ENCODE assay signal across 22 cellular contexts in the genomic region with DNA sequence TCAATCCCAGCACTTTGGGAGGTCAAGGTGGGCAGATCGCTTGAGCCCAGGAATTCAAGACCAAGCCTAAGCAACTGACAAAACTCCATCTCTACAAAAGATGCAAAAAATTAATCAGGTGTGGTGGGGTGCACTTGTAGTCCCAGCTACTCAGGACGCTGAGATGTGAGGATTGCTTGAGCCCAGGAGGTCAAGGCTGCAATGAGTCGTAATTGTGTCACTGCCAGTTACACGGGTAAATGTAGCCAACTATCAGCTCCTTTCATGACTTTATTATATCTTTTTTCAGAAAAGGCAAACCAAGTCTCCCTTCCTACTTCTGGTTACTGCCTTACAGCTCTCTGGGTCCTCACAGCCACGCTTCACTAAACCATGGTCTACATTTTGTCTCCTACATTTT. TPM values are rescaled to one million over a fixed set of nuclear protein-coding genes. Genes with fewer than 3 reads are reported as not detected.
A peak's percentile ranks its signal among the peaks of the same experiment; 100 is the strongest.
DNase-seq lines count a peak whose midpoint lies in the region; ATAC-seq and TF ChIP-seq lines count a peak whose summit lies in the region.
"Had no signal": no experiment of that assay in that cellular context is flagged by ENCODE, and none has a peak within 500 bp of the region (broad histone marks: within the 10 kb centered on the region; RNA-seq: fewer than 3 reads in every experiment).

No MANE protein-coding gene starts in this region.

- no peaks in the 10 kb centered on the region for H3K27me3 Mint-ChIP-seq in stimulated activated naive CD8-positive, alpha-beta T cell treated with anti-CD3 and anti-CD28 coated beads, Interleukin-15, amount 100 ng/mL, for 72 hours
- H3K27me3 Mint-ChIP-seq: activated naive CD8-positive, alpha-beta T cell; CD8-positive, alpha-beta memory T cell had no signal

- DNase-seq in left ventricle myocardium inferior = no peak
- no peak for DNase-seq in heart right ventricle
- no peak for DNase-seq in RWPE1 (ENCODE audit: low spot score)
- peak; percentile 24 for DNase-seq in fibroblast of the aortic adventitia (ENCODE audit: low read depth)
- DNase-seq in GM20000 (ENCODE audit: low spot score) = no peak
- DNase-seq in stimulated activated naive CD8-positive, alpha-beta T cell treated with anti-CD3 and anti-CD28 coated beads, Interleukin-15, amount 100 ng/mL, for 72 hours = no peak
- no peak for DNase-seq in activated CD4-positive, alpha-beta T cell treated with anti-CD3 and anti-CD28 coated beads for 1 hour
- DNase-seq: activated T-cell treated with anti-CD3 and anti-CD28 coated beads, Interleukin-2, amount 50 U/mL, for 4 hours; CD8-positive, alpha-beta memory T cell; DMS79 treated with DMSO at 0.1 percent for 48 hours; esophagus squamous epithelium; H9; hypothalamus; KBM-7; NCI-H1092; NCI-H2081; SW 1271; thyroid gland had no signal

- H3K4me1 Mint-ChIP-seq in stimulated activated naive CD8-positive, alpha-beta T cell treated with anti-CD3 and anti-CD28 coated beads, Interleukin-15, amount 100 ng/mL, for 72 hours = peaks cover 25% of the 10 kb centered on the region

- TF ChIP-seq CTCF in left ventricle myocardium inferior (IDR thresholded peaks at IDR 0.05; ENCODE audit: borderline replicate concordance) (no peak), heart right ventricle (IDR thresholded peaks at IDR 0.05) (no peak), RWPE1 (conservative IDR thresholded peaks at IDR 0.05; ENCODE audit: low read depth) (no peak), fibroblast of the aortic adventitia (IDR thresholded peaks at IDR 0.05; ENCODE audit: insufficient read depth, low read length) (no peak), GM20000 (IDR thresholded peaks at IDR 0.05; ENCODE audit: extremely low read depth, missing control alignments) (no peak)

- peaks cover 32% of the 10 kb centered on the region for H3K4me1 ChIP-seq in left ventricle myocardium inferior
- peaks cover 4 to 21% (median 15%) of the 10 kb centered on the region in 9 donors for H3K4me1 ChIP-seq in heart right ventricle

- no peak overlapping the region for H3K4me3 Mint-ChIP-seq in stimulated activated naive CD8-positive, alpha-beta T cell treated with anti-CD3 and anti-CD28 coated beads, Interleukin-15, amount 100 ng/mL, for 72 hours
- H3K4me3 Mint-ChIP-seq: activated naive CD8-positive, alpha-beta T cell; activated T-cell treated with anti-CD3 and anti-CD28 coated beads, Interleukin-2, amount 50 U/mL, for 4 hours; H9 had no signal

- H3K27me3 ChIP-seq in left ventricle myocardium inferior (ENCODE audit: low read depth) = no peaks in the 10 kb centered on the region
- no peaks in the 10 kb centered on the region for H3K27me3 ChIP-seq in heart right ventricle
- H3K27me3 ChIP-seq: cardiac muscle cell, esophagus squamous epithelium, thyroid gland had no signal

- H3K9me3 Mint-ChIP-seq in stimulated activated naive CD8-positive, alpha-beta T cell treated with anti-CD3 and anti-CD28 coated beads, Interleukin-15, amount 100 ng/mL, for 72 hours = no peaks in the 10 kb centered on the region
- H3K9me3 Mint-ChIP-seq: activated T-cell treated with anti-CD3 and anti-CD28 coated beads, Interleukin-2, amount 50 U/mL, for 4 hours; CD8-positive, alpha-beta memory T cell had no signal

- CTCF ChIA-PET in RWPE1 (lab: Yijun Ruan, JAX) = interaction anchor here (0.7 kb wide), 1 partner anchor 13 kb away, joined by 7 read pairs; a partner anchor contains a TSS

- WGBS in heart right ventricle, 2 donors = 88 to 94% methylated on average over 5 of the region's 5 CpGs

- ATAC-seq in heart right ventricle (no peak), GM21529 (IDR thresholded peaks at IDR 0.05; ENCODE audit: unreplicated experiment) (no peak)
- ATAC-seq in stimulated activated naive CD8-positive, alpha-beta T cell treated with anti-CD3 and anti-CD28 coated beads, Interleukin-15, amount 100 ng/mL, for 72 hours = no peak
- ATAC-seq: activated T-cell treated with anti-CD3 and anti-CD28 coated beads, Interleukin-2, amount 50 U/mL, for 4 hours; Right ventricle myocardium inferior had no signal

- H3K9me3 ChIP-seq in left ventricle myocardium inferior (replicated peaks) (no peaks in the 10 kb centered on the region), heart right ventricle (no peaks in the 10 kb centered on the region)
- H3K9me3 ChIP-seq: esophagus squamous epithelium, thyroid gland had no signal

- peak overlapping the region; percentile 24 for H3K27ac ChIP-seq in left ventricle myocardium inferior (replicated peaks)
- H3K27ac ChIP-seq in heart right ventricle = no peak overlapping the region
- peak overlapping the region; percentile 16; the same call in 1 of the 2 replicates for H3K27ac ChIP-seq in RWPE1
- H3K27ac ChIP-seq: cardiac muscle cell, esophagus squamous epithelium, thyroid gland had no signal

- no peak overlapping the region for H3K4me3 ChIP-seq in left ventricle myocardium inferior
- no peak overlapping the region for H3K4me3 ChIP-seq in heart right ventricle
- H3K4me3 ChIP-seq in fibroblast of the aortic adventitia (ENCODE audit: low read depth, low read length) = no peak overlapping the region
- H3K4me3 ChIP-seq: cardiac muscle cell, esophagus squamous epithelium, thyroid gland had no signal

- POLR2A ChIA-PET in RWPE1 (lab: Yijun Ruan, JAX; ENCODE audit: low non-redundant PET) = interaction anchor here (1.1 kb wide), 2 partner anchors 11 to 13 kb away, joined by 3 to 5 read pairs; a partner anchor contains a TSS

- intact Hi-C loops in left ventricle myocardium inferior (cut with micrococcal nuclease) = no loop called here
- intact Hi-C loops in heart right ventricle (cut with DNase I) = no loop called here

- peaks cover 30% of the 10 kb centered on the region for H3K36me3 ChIP-seq in left ventricle myocardium inferior
- H3K36me3 ChIP-seq in heart right ventricle = peaks cover 0 to 73% (median 6%) of the 10 kb centered on the region in 9 donors

- H3K27ac Mint-ChIP-seq in stimulated activated naive CD8-positive, alpha-beta T cell treated with anti-CD3 and anti-CD28 coated beads, Interleukin-15, amount 100 ng/mL, for 72 hours = no peak overlapping the region
- H3K27ac Mint-ChIP-seq: activated naive CD8-positive, alpha-beta T cell; H9 had no signal

RNA-seq across cellular contexts. Expression of a gene that starts 4.0 kb away (rescaled TPM):
- total RNA-seq in left ventricle myocardium inferior (34.0 TPM), heart right ventricle (10 to 100 TPM; 26.6 to 38.8 (median 29.9) TPM), fibroblast of the aortic adventitia (ENCODE audit: low replicate concordance) (32.5 and 36.9 TPM in 2 replicates)
- polyA plus RNA-seq in heart right ventricle = 10 to 100 TPM; 16.8 to 54.7 TPM

RNA-seq across cellular contexts. Expression of a gene that starts 4.2 kb away (rescaled TPM):
- total RNA-seq in left ventricle myocardium inferior = 44.8 TPM
- total RNA-seq in heart right ventricle = 10 to 100 TPM; 44.1 to 54.1 (median 50.5) TPM
- polyA plus RNA-seq in heart right ventricle = 10 to 100 TPM; 19.3 to 34.2 TPM
- total RNA-seq in fibroblast of the aortic adventitia (ENCODE audit: low replicate concordance) = 46.8 and 60.5 TPM in 2 replicates

RNA-seq across cellular contexts. Expression of a gene that starts 12.8 kb away (rescaled TPM):
- total RNA-seq in left ventricle myocardium inferior (71.3 TPM), heart right ventricle (100 to 1,000 TPM in 1 of 10 donors, 10 to 100 TPM in 9; 61.6 to 110 (median 69.0) TPM), fibroblast of the aortic adventitia (ENCODE audit: low replicate concordance) (99.3 and 200 TPM in 2 replicates)
- polyA plus RNA-seq in heart right ventricle = 10 to 100 TPM; 15.6 to 20.4 TPM

RNA-seq across cellular contexts. Expression of a gene that starts 43.8 kb away (rescaled TPM):
- total RNA-seq in left ventricle myocardium inferior = 6.7 TPM
- 1 to 10 TPM; 2.1 to 6.4 (median 4.1) TPM for total RNA-seq in heart right ventricle
- polyA plus RNA-seq in heart right ventricle = 1 to 10 TPM; 3.0 to 8.7 TPM
- total RNA-seq in fibroblast of the aortic adventitia (ENCODE audit: low replicate concordance) = 4.3 TPM in 1 of 2 replicates, not detected in the other

RNA-seq across cellular contexts. Expression of a gene that starts 53.9 kb away (rescaled TPM):
- total RNA-seq in left ventricle myocardium inferior (1.3 TPM), heart right ventricle (1 to 10 TPM in 9 of 10 donors, under 1 TPM in 1; 0.76 to 2.1 (median 1.3) TPM), fibroblast of the aortic adventitia (ENCODE audit: low replicate concordance) (0.49 and 1.5 TPM in 2 replicates)
- polyA plus RNA-seq in heart right ventricle = 1 to 10 TPM in 1 of 2 donors, under 1 TPM in 1; 0.74 to 4.9 TPM

Comparison
In these comparisons a context has a peak if more than half of its experiments do, and no peak if none do; other contexts are left out.
1. H3K27ac ChIP-seq: peak in left ventricle myocardium inferior (single experiment) and RWPE1 (single experiment); none in heart right ventricle (0 of 10).